Comparison of ENCODE assay signal across 7 cellular contexts in genomic region chr19:1274081-1274851, GRCh38. TPM values are rescaled to one million over a fixed set of nuclear protein-coding genes. Genes with fewer than 3 reads are reported as not detected.
DNase-seq lines count a peak whose midpoint lies in the region; ATAC-seq and TF ChIP-seq lines count a peak whose summit lies in the region.

No MANE protein-coding gene starts in this region.

- DNase-seq in HCT116 (ENCODE audit: low read depth, low spot score): no peak
- no peak for DNase-seq in activated CD4-positive, alpha-beta memory T cell treated with anti-CD3 and anti-CD28 coated beads for 36 hours
- no peak for DNase-seq in hepatocyte (ENCODE audit: low spot score)
- peak; percentile 21 for DNase-seq in stimulated activated naive CD8-positive, alpha-beta T cell treated with anti-CD3 and anti-CD28 coated beads, Interleukin-15, Interleukin-2, amounts not matched to agents 100 U/mL and 50 U/mL, for 24 hours
- DNase-seq in 8988T: no peak

- H3K4me2 ChIP-seq in HCT116 (ENCODE audit: low read length) (peak overlapping the region; percentile 99), hepatocyte (peak overlapping the region; percentile 89)

- peak overlapping the region; percentile 69 for H3K4me3 Mint-ChIP-seq in activated CD4-positive, alpha-beta memory T cell treated with anti-CD3 and anti-CD28 coated beads for 36 hours

- no peaks in the 10 kb centered on the region for H3K27me3 Mint-ChIP-seq in activated CD4-positive, alpha-beta memory T cell treated with anti-CD3 and anti-CD28 coated beads for 36 hours

- no peaks in the 10 kb centered on the region for H3K9me2 ChIP-seq in HCT116 (ENCODE audit: insufficient read depth)
- H3K9me2 ChIP-seq in hepatocyte (replicated peaks; ENCODE audit: insufficient read depth): no peaks in the 10 kb centered on the region

- 93% methylated on average over 34 of the region's 46 CpGs for WGBS in hepatocyte (ENCODE audit: low lambda C conversion rate, missing lambda C conversion rate)

- TF ChIP-seq RAD21 in HCT116 (IDR thresholded peaks at IDR 0.05; ENCODE audit: low read depth): no peak

- POLR2A ChIA-PET in HCT116 (lab: Charles Lee): interaction anchor here (1.3 to 2.1 kb wide), 5 partner anchors 10 to 33 kb away, joined by 3 to 12 read pairs (median 5); partner anchors contain the start of gene ATP5F1D
- POLR2A ChIA-PET in activated CD4-positive, alpha-beta memory T cell treated with anti-CD3 and anti-CD28 coated beads for 36 hours (lab: Charles Lee): no interaction called here

- peak overlapping the region; percentile 73 for H3K27ac Mint-ChIP-seq in activated CD4-positive, alpha-beta memory T cell treated with anti-CD3 and anti-CD28 coated beads for 36 hours

- CTCF ChIA-PET in HCT116 (lab: Charles Lee): interaction anchor here (2.7 kb wide), 1 partner anchor 30 kb away, joined by 31 read pairs; no protein-coding TSS in a partner anchor
- CTCF ChIA-PET in activated CD4-positive, alpha-beta memory T cell treated with anti-CD3 and anti-CD28 coated beads for 36 hours (lab: Charles Lee): interaction anchor here (0.6 to 4.1 kb wide), 3 partner anchors 30 to 161 kb away, joined by 3 to 38 read pairs (median 4); no protein-coding TSS in a partner anchor

- intact Hi-C loops in HCT116 (cut with micrococcal nuclease): loop anchor here (10.0 kb wide), 1 partner anchor 131 kb away; the partner anchor contains the start of genes DAZAP1 and GAMT
- intact Hi-C loops in activated CD4-positive, alpha-beta memory T cell treated with anti-CD3 and anti-CD28 coated beads for 36 hours (cut with micrococcal nuclease): no loop called here

- peaks cover 53% of the 10 kb centered on the region for H3K4me1 Mint-ChIP-seq in activated CD4-positive, alpha-beta memory T cell treated with anti-CD3 and anti-CD28 coated beads for 36 hours (ENCODE audit: low read depth)

- peak overlapping the region; percentile 97 for H3K9ac ChIP-seq in HCT116 (ENCODE audit: low read length)

- no peak overlapping the region for H2AFZ ChIP-seq in HCT116 (ENCODE audit: low read depth, low read length, poor library complexity, severe bottlenecking)
- H2AFZ ChIP-seq in hepatocyte: no peak overlapping the region

- H3K4me3 ChIP-seq in HCT116 (replicated peaks in 1 of 2; ENCODE audit: low read depth in 1 of 2, low read length in 2 of 2) (peak overlapping the region; percentile 84 to 85), hepatocyte (peak overlapping the region; percentile 16)

- no peaks in the 10 kb centered on the region for H4K20me1 ChIP-seq in HCT116 (ENCODE audit: insufficient read depth)
- peaks cover 50% of the 10 kb centered on the region for H4K20me1 ChIP-seq in hepatocyte (ENCODE audit: insufficient read depth, poor library complexity, severe bottlenecking)

- no peaks in the 10 kb centered on the region for H3K27me3 ChIP-seq in HCT116 (ENCODE audit: insufficient read depth, low read length)
- H3K27me3 ChIP-seq in hepatocyte: no peaks in the 10 kb centered on the region

- no TSS peak for BruUV-seq in HCT116 (replicated peaks; lab: Mats Ljungman, UMichigan)

- H3K9me3 ChIP-seq in HCT116 (ENCODE audit: control insufficient read depth in 1 of 2, insufficient read depth in 1 of 2, low read depth in 1 of 2, low read length in 2 of 2): no peaks in the 10 kb centered on the region
- H3K9me3 ChIP-seq in hepatocyte (ENCODE audit: low read depth): no peaks in the 10 kb centered on the region

- H3K4me1 ChIP-seq in HCT116 (ENCODE audit: control insufficient read depth in 1 of 2, insufficient read depth in 2 of 2, low read length in 2 of 2) (peaks cover 26 to 59% of the 10 kb centered on the region in 2 experiments), hepatocyte (ENCODE audit: insufficient read depth) (peaks cover 38% of the 10 kb centered on the region)

- no peaks in the 10 kb centered on the region for H3K9me3 Mint-ChIP-seq in activated CD4-positive, alpha-beta memory T cell treated with anti-CD3 and anti-CD28 coated beads for 36 hours

- RAD21 ChIA-PET in HCT116 (lab: Charles Lee; ENCODE audit: low non-redundant PET in 1 of 2, low total read pairs in 2 of 2, uncharacterized antibody in 2 of 2, unreplicated experiment in 2 of 2): interaction anchor here in 1 of 2 experiments (1.0 kb wide), 1 partner anchor 30 kb away, joined by 4 read pairs; no protein-coding TSS in a partner anchor

- H3K79me2 ChIP-seq in HCT116 (ENCODE audit: insufficient read depth, low read length): peaks cover 72% of the 10 kb centered on the region
- H3K79me2 ChIP-seq in hepatocyte: peaks cover 67% of the 10 kb centered on the region

- H3K36me3 Mint-ChIP-seq in activated CD4-positive, alpha-beta memory T cell treated with anti-CD3 and anti-CD28 coated beads for 36 hours: peaks cover 55% of the 10 kb centered on the region

- H3K36me3 ChIP-seq in HCT116 (ENCODE audit: control insufficient read depth in 1 of 2, insufficient read depth in 2 of 2, low read length in 2 of 2): peaks cover 27 to 36% of the 10 kb centered on the region in 2 experiments; a peak in 3 of 4 replicates
- peaks cover 5% of the 10 kb centered on the region for H3K36me3 ChIP-seq in hepatocyte (replicated peaks; ENCODE audit: insufficient read depth, low read depth)

- TF ChIP-seq CTCF in HCT116 (IDR thresholded peaks at IDR 0.05 in 2 of 3, conservative IDR thresholded peaks at IDR 0.05 in 1 of 3; ENCODE audit: borderline replicate concordance in 1 of 3, insufficient read depth in 1 of 3, low read depth in 2 of 3, low read length in 2 of 3) (no peak), hepatocyte (IDR thresholded peaks at IDR 0.05; ENCODE audit: poor library complexity) (no peak)

- ATAC-seq in HCT116 (no peak), GM21528 (IDR thresholded peaks at IDR 0.05; ENCODE audit: low FRiP score, unreplicated experiment) (no peak), HG03095 (IDR thresholded peaks at IDR 0.05; ENCODE audit: unreplicated experiment) (no peak)
- ATAC-seq in stimulated activated naive CD8-positive, alpha-beta T cell treated with anti-CD3 and anti-CD28 coated beads, Interleukin-15, Interleukin-2, amounts not matched to agents 100 U/mL and 50 U/mL, for 24 hours: no peak

- H3K27ac ChIP-seq in HCT116 (ENCODE audit: low read depth, low read length): peak overlapping the region; percentile 100
- peak overlapping the region; percentile 99 for H3K27ac ChIP-seq in hepatocyte

- TF ChIP-seq POLR2A in HCT116 (IDR thresholded peaks at IDR 0.05; ENCODE audit: borderline replicate concordance, extremely low read depth, insufficient read depth, insufficient read length): no peak

TF ChIP-seq in HCT116, 20 proteins besides CTCF, POLR2A, EP300 and RAD21:
- no peak for TF ChIP-seq ELF1 (IDR thresholded peaks at IDR 0.05; ENCODE audit: borderline replicate concordance, low read depth)
- TF ChIP-seq MAX (IDR thresholded peaks at IDR 0.05): peak; percentile 25

RNA-seq across cellular contexts. Expression of gene FAM174C, which starts 1.1 kb away (rescaled TPM):
- total RNA-seq in HCT116 (2021; ENCODE audit: unreplicated experiment): 77.1 TPM
- polyA plus RNA-seq in HCT116 (2012): 87.0 and 88.0 TPM in 2 replicates
- 10 to 100 TPM; 74.8 to 76.1 TPM for total RNA-seq in activated CD4-positive, alpha-beta memory T cell treated with anti-CD3 and anti-CD28 coated beads for 36 hours
- 25.5 TPM in 2 replicates for total RNA-seq in hepatocyte
- polyA plus RNA-seq in hepatocyte: 79.9 and 89.5 TPM in 2 replicates

RNA-seq across cellular contexts. Expression of gene CIRBP, which starts 5.1 kb away (rescaled TPM):
- total RNA-seq in HCT116 (2021; ENCODE audit: unreplicated experiment) (276 TPM), hepatocyte (212 and 361 TPM in 2 replicates)
- 398 and 405 TPM in 2 replicates for polyA plus RNA-seq in HCT116 (2012)
- total RNA-seq in activated CD4-positive, alpha-beta memory T cell treated with anti-CD3 and anti-CD28 coated beads for 36 hours: 100 to 1,000 TPM; 171 to 173 TPM
- 202 and 261 TPM in 2 replicates for polyA plus RNA-seq in hepatocyte

RNA-seq across cellular contexts. Expression of gene EFNA2, which starts 11.4 kb away (rescaled TPM):
- 12.2 TPM for total RNA-seq in HCT116 (2021; ENCODE audit: unreplicated experiment)
- polyA plus RNA-seq in HCT116 (2012): 7.9 and 9.0 TPM in 2 replicates
- total RNA-seq in activated CD4-positive, alpha-beta memory T cell treated with anti-CD3 and anti-CD28 coated beads for 36 hours: not detected
- 11.0 and 14.2 TPM in 2 replicates for total RNA-seq in hepatocyte
- polyA plus RNA-seq in hepatocyte: 1.3 and 1.8 TPM in 2 replicates

RNA-seq across cellular contexts. Expression of gene MIDN, which starts 25.9 kb away (rescaled TPM):
- total RNA-seq in HCT116 (2021; ENCODE audit: unreplicated experiment) (146 TPM), hepatocyte (28.7 and 30.1 TPM in 2 replicates)
- polyA plus RNA-seq in HCT116 (2012): 63.2 and 79.4 TPM in 2 replicates
- total RNA-seq in activated CD4-positive, alpha-beta memory T cell treated with anti-CD3 and anti-CD28 coated beads for 36 hours: 10 to 100 TPM; 54.1 to 54.6 TPM
- polyA plus RNA-seq in hepatocyte: 94.6 and 98.4 TPM in 2 replicates

RNA-seq across cellular contexts. Expression of gene ATP5F1D, which starts 32.7 kb away (rescaled TPM):
- 428 TPM for total RNA-seq in HCT116 (2021; ENCODE audit: unreplicated experiment)
- 468 and 508 TPM in 2 replicates for polyA plus RNA-seq in HCT116 (2012)
- 100 to 1,000 TPM; 178 to 192 TPM for total RNA-seq in activated CD4-positive, alpha-beta memory T cell treated with anti-CD3 and anti-CD28 coated beads for 36 hours
- 54.0 and 64.1 TPM in 2 replicates for total RNA-seq in hepatocyte
- 291 and 297 TPM in 2 replicates for polyA plus RNA-seq in hepatocyte

Comparison
In these comparisons a context has a peak if more than half of its experiments do, and no peak if none do; other contexts are left out.
1. RNA of gene EFNA2, which starts 11.4 kb away (total RNA-seq): 11.0 to 14.2 TPM in hepatocyte and 12.2 TPM in HCT116 (single experiment); not detected in activated CD4-positive, alpha-beta memory T cell treated with anti-CD3 and anti-CD28 coated beads for 36 hours; every median in the first group is over 10 times any median in the second.